In genomic region chr9:89395931-89396710, GRCh38 we compare ENCODE assay signal across 29 cellular contexts.
A peak's percentile ranks its signal among the peaks of the same experiment; 100 is the strongest.
DNase-seq lines count a peak whose midpoint lies in the region; ATAC-seq and TF ChIP-seq lines count a peak whose summit lies in the region.
"Had no signal": no experiment of that assay in that cellular context is flagged by ENCODE, and none has a peak within 500 bp of the region (broad histone marks: within the 10 kb centered on the region; RNA-seq: fewer than 3 reads in every experiment).

No MANE protein-coding gene starts in this region.

- H3K4me3 Mint-ChIP-seq in T-helper 1 cell treated with Interleukin-12 subunit alpha and Interleukin-12 subunit beta and Interleukin-4 antibody, amounts not matched to agents 30 μg/mL and 1 μg/mL, for 36 hours, result no peak overlapping the region
- H3K4me3 Mint-ChIP-seq in activated naive CD8-positive, alpha-beta T cell treated with anti-CD3 and anti-CD28 coated beads, Interleukin-2, amount 50 U/mL, for 24 hours, result no peak overlapping the region
- H3K4me3 Mint-ChIP-seq: activated CD4-positive, alpha-beta memory T cell treated with anti-CD3 and anti-CD28 coated beads, Interleukin-2, amount 10 ng/mL, durations not matched to agents 7 days and 5 days had no signal

- H3K27ac ChIP-seq in neutrophil, result peak overlapping the region; percentile 33
- H3K27ac ChIP-seq: brain microvascular endothelial cell, parathyroid adenoma, right atrium auricular region, thyroid gland, uterus had no signal

- H3K4me1 ChIP-seq in neutrophil (ENCODE audit: control insufficient read depth in 1 of 2, insufficient read depth in 1 of 2, low read depth in 1 of 2, low read length in 1 of 2), result peaks cover 37 to 40% of the 10 kb centered on the region in 2 experiments
- H3K4me1 ChIP-seq: parathyroid adenoma, right atrium auricular region, uterus had no signal

- no peaks in the 10 kb centered on the region for H3K9me3 ChIP-seq in neutrophil
- H3K9me3 ChIP-seq: mucosa of descending colon, right atrium auricular region, thyroid gland, uterus had no signal

- peaks cover 85% of the 10 kb centered on the region for H3K36me3 ChIP-seq in neutrophil
- H3K36me3 ChIP-seq: brain microvascular endothelial cell, uterus had no signal

- H3K36me3 Mint-ChIP-seq in T-helper 1 cell treated with Interleukin-12 subunit alpha and Interleukin-12 subunit beta and Interleukin-4 antibody, amounts not matched to agents 30 μg/mL and 1 μg/mL, for 36 hours (ENCODE audit: low read depth), result peaks cover 81% of the 10 kb centered on the region
- H3K36me3 Mint-ChIP-seq in activated naive CD8-positive, alpha-beta T cell treated with anti-CD3 and anti-CD28 coated beads, Interleukin-2, amount 50 U/mL, for 24 hours (ENCODE audit: low read depth), result peaks cover 79% of the 10 kb centered on the region

- no peak for TF ChIP-seq CTCF in neutrophil (IDR thresholded peaks at IDR 0.05)

- DNase-seq in T-helper 1 cell (no peak), HK-2 (ENCODE audit: unreplicated experiment) (no peak), NCI-H1417 treated with DMSO at 0.1 percent for 48 hours (lab: John Stamatoyannopoulos, UW) (no peak), mucosa of gallbladder (ENCODE audit: low spot score) (no peak)
- no peak for DNase-seq in activated naive CD8-positive, alpha-beta T cell treated with anti-CD3 and anti-CD28 coated beads, Interleukin-2, amount 50 U/mL, for 24 hours
- DNase-seq: 8988T; activated CD4-positive, alpha-beta memory T cell treated with anti-CD3 and anti-CD28 coated beads, Interleukin-2, amount 10 ng/mL, durations not matched to agents 7 days and 5 days; amygdala; brain microvascular endothelial cell; dorsolateral prefrontal cortex; hypothalamus; left cardiac atrium; mammary epithelial cell; NCI-H1092; NCI-H1930; NCI-H524 treated with DMSO at 0.1 percent for 48 hours; PC-3; small intestine; T-helper 2 cell; thyroid gland; uterus had no signal

- peaks cover 11% of the 10 kb centered on the region for H3K4me1 Mint-ChIP-seq in T-helper 1 cell treated with Interleukin-12 subunit alpha and Interleukin-12 subunit beta and Interleukin-4 antibody, amounts not matched to agents 30 μg/mL and 1 μg/mL, for 36 hours (ENCODE audit: low read depth)
- peaks cover 15% of the 10 kb centered on the region for H3K4me1 Mint-ChIP-seq in activated naive CD8-positive, alpha-beta T cell treated with anti-CD3 and anti-CD28 coated beads, Interleukin-2, amount 50 U/mL, for 24 hours

- no peak for ATAC-seq in activated naive CD8-positive, alpha-beta T cell treated with anti-CD3 and anti-CD28 coated beads, Interleukin-2, amount 50 U/mL, for 24 hours
- ATAC-seq: activated CD4-positive, CD25-positive, alpha-beta regulatory T cell treated with anti-CD3 and anti-CD28 coated beads, Interleukin-2, amount 50 U/mL, for 24 hours; K562; left cardiac atrium; mucosa of descending colon; PC-3 had no signal

- in situ Hi-C loops in GM18951 (cut with MboI; ENCODE audit: low sequenced_read_pairs, unreplicated experiment), result no loop called here

- no peaks in the 10 kb centered on the region for H3K27me3 Mint-ChIP-seq in T-helper 1 cell treated with Interleukin-12 subunit alpha and Interleukin-12 subunit beta and Interleukin-4 antibody, amounts not matched to agents 30 μg/mL and 1 μg/mL, for 36 hours (ENCODE audit: low read depth)
- no peaks in the 10 kb centered on the region for H3K27me3 Mint-ChIP-seq in activated naive CD8-positive, alpha-beta T cell treated with anti-CD3 and anti-CD28 coated beads, Interleukin-2, amount 50 U/mL, for 24 hours
- H3K27me3 Mint-ChIP-seq: activated CD4-positive, alpha-beta memory T cell treated with anti-CD3 and anti-CD28 coated beads, Interleukin-2, amount 10 ng/mL, durations not matched to agents 7 days and 5 days had no signal

- no peaks in the 10 kb centered on the region for H3K9me3 Mint-ChIP-seq in T-helper 1 cell treated with Interleukin-12 subunit alpha and Interleukin-12 subunit beta and Interleukin-4 antibody, amounts not matched to agents 30 μg/mL and 1 μg/mL, for 36 hours
- no peaks in the 10 kb centered on the region for H3K9me3 Mint-ChIP-seq in activated naive CD8-positive, alpha-beta T cell treated with anti-CD3 and anti-CD28 coated beads, Interleukin-2, amount 50 U/mL, for 24 hours
- H3K9me3 Mint-ChIP-seq: activated CD4-positive, alpha-beta memory T cell treated with anti-CD3 and anti-CD28 coated beads, Interleukin-2, amount 10 ng/mL, durations not matched to agents 7 days and 5 days had no signal

- no peaks in the 10 kb centered on the region for H3K27me3 ChIP-seq in neutrophil
- H3K27me3 ChIP-seq: brain microvascular endothelial cell, dorsolateral prefrontal cortex, right atrium auricular region, thyroid gland, uterus had no signal

- peak; percentile 22 for TF ChIP-seq POLR2A in GM18951 (IDR thresholded peaks at IDR 0.05; ENCODE audit: extremely low read depth, insufficient read depth, insufficient read length)

- H3K27ac Mint-ChIP-seq in T-helper 1 cell treated with Interleukin-12 subunit alpha and Interleukin-12 subunit beta and Interleukin-4 antibody, amounts not matched to agents 30 μg/mL and 1 μg/mL, for 36 hours, result peak overlapping the region; percentile 36
- peak overlapping the region; percentile 56 for H3K27ac Mint-ChIP-seq in activated naive CD8-positive, alpha-beta T cell treated with anti-CD3 and anti-CD28 coated beads, Interleukin-2, amount 50 U/mL, for 24 hours
- H3K27ac Mint-ChIP-seq: activated CD4-positive, alpha-beta memory T cell treated with anti-CD3 and anti-CD28 coated beads, Interleukin-2, amount 10 ng/mL, durations not matched to agents 7 days and 5 days had no signal

- no peak overlapping the region for H3K4me3 ChIP-seq in neutrophil (ENCODE audit: low read depth in 1 of 2, low read length in 1 of 2)
- H3K4me3 ChIP-seq: dorsolateral prefrontal cortex, K562, mucosa of descending colon, right atrium auricular region, thyroid gland, uterus had no signal
